In genomic region chr2:162062559-162062958, GRCh38 we compare ENCODE assay signal across 12 cellular contexts. TPM values are rescaled to one million over a fixed set of nuclear protein-coding genes. Genes with fewer than 3 reads are reported as not detected.
DNase-seq lines count a peak whose midpoint lies in the region; ATAC-seq, FAIRE-seq and TF ChIP-seq lines count a peak whose summit lies in the region.
"Had no signal": no experiment of that assay in that cellular context is flagged by ENCODE, and none has a peak within 500 bp of the region (broad histone marks: within the 10 kb centered on the region; RNA-seq: fewer than 3 reads in every experiment).

No MANE protein-coding gene starts in this region.

- DNase-seq in CD4-positive, alpha-beta memory T cell: no peak
- DNase-seq in GM19239 (ENCODE audit: insufficient read length, low spot score) (no peak), foreskin keratinocyte (peak in 1 of 2 donors; percentile 74), RKO (ENCODE audit: low spot score) (no peak), NCI-H187 (lab: John Stamatoyannopoulos, UW) (no peak)
- DNase-seq: PC-9; stimulated activated CD4-positive, alpha-beta T cell treated with anti-CD3 and anti-CD28 coated beads, Interleukin-4, amount 100 ng/mL, for 4 hours had no signal

- H2AFZ ChIP-seq in OCI-LY3 (ENCODE audit: low read depth, low read length): no peak overlapping the region
- H2AFZ ChIP-seq: PC-9 had no signal

- peak; percentile 33 for FAIRE-seq in GM19239 (lab: Jason Lieb, UNC)

- peaks cover 7% of the 10 kb centered on the region; the same call in 1 of the 2 replicates for H3K79me2 ChIP-seq in OCI-LY3 (ENCODE audit: low read length)

- peaks cover 71% of the 10 kb centered on the region for H3K4me1 ChIP-seq in CD4-positive, alpha-beta memory T cell (ENCODE audit: insufficient read depth, low read length)
- H3K4me1 ChIP-seq in OCI-LY3 (ENCODE audit: low read length) (peaks cover 59% of the 10 kb centered on the region), foreskin keratinocyte (no peaks in the 10 kb centered on the region)
- H3K4me1 ChIP-seq: gastroesophageal sphincter, right atrium auricular region had no signal

- CTCF ChIA-PET in CD4-positive, alpha-beta memory T cell (lab: Charles Lee; ENCODE audit: partially characterized antibody): interaction anchor here (0.9 to 1.6 kb wide), 3 partner anchors 11 to 55 kb away, joined by 3 to 4 read pairs (median 3); partner anchors contain the start of gene DPP4

- no peaks in the 10 kb centered on the region for H3K9me3 ChIP-seq in CD4-positive, alpha-beta memory T cell (ENCODE audit: control insufficient read depth in 1 of 2, low read length in 2 of 2)
- H3K9me3 ChIP-seq in OCI-LY3 (ENCODE audit: insufficient read depth, low read length): peaks cover 1% of the 10 kb centered on the region; the same call in 1 of the 2 replicates

- POLR2A ChIA-PET in CD4-positive, alpha-beta memory T cell (lab: Charles Lee; ENCODE audit: partially characterized antibody): interaction anchor here (1.6 to 8.4 kb wide), 3 partner anchors 10 to 110 kb away, joined by 3 to 114 read pairs (median 33); partner anchors contain the start of gene DPP4

- H3K27ac ChIP-seq in CD4-positive, alpha-beta memory T cell (ENCODE audit: low read depth, low read length): peak overlapping the region; percentile 56
- H3K27ac ChIP-seq in OCI-LY3 (ENCODE audit: low read length) (peak overlapping the region; percentile 11; the same call in 1 of the 2 replicates), foreskin keratinocyte (no peak overlapping the region)
- H3K27ac ChIP-seq: gastroesophageal sphincter, PC-9, right atrium auricular region had no signal

- ATAC-seq in foreskin keratinocyte (peak; percentile 63), HG02938 (IDR thresholded peaks at IDR 0.05; ENCODE audit: unreplicated experiment) (no peak), SK-N-SH treated with all-trans-retinoic acid at 6 μM for 48 hours (no peak)
- ATAC-seq: gastroesophageal sphincter had no signal

- peaks cover 0 to 2% (median 0%) of the 10 kb centered on the region in 8 donors for H3K9me3 Mint-ChIP-seq in CD4-positive, alpha-beta memory T cell

- H3K36me3 ChIP-seq in CD4-positive, alpha-beta memory T cell (ENCODE audit: insufficient read depth, low read length): no peaks in the 10 kb centered on the region
- peaks cover 9% of the 10 kb centered on the region for H3K36me3 ChIP-seq in OCI-LY3 (replicated peaks; ENCODE audit: low read depth, low read length)
- H3K36me3 ChIP-seq: gastroesophageal sphincter, right atrium auricular region had no signal

- TF ChIP-seq CTCF in OCI-LY3 (IDR thresholded peaks at IDR 0.05; ENCODE audit: low read depth, low read length): no peak
- TF ChIP-seq CTCF in foreskin keratinocyte (conservative IDR thresholded peaks at IDR 0.05): no peak

- H3K27ac Mint-ChIP-seq in CD4-positive, alpha-beta memory T cell: peak overlapping the region; percentile 86 to 97 (median 96)

- intact Hi-C loops in CD4-positive, alpha-beta memory T cell (cut with micrococcal nuclease): no loop called here

- H3K4me3 ChIP-seq in CD4-positive, alpha-beta memory T cell (ENCODE audit: low read length in 2 of 2): no peak overlapping the region
- H3K4me3 ChIP-seq in OCI-LY3 (ENCODE audit: low read length): no peak overlapping the region
- H3K4me3 ChIP-seq: gastroesophageal sphincter, PC-9, right atrium auricular region had no signal

- peaks cover 54 to 93% (median 76%) of the 10 kb centered on the region in 4 donors for H3K4me1 Mint-ChIP-seq in CD4-positive, alpha-beta memory T cell

- no peaks in the 10 kb centered on the region for H3K27me3 ChIP-seq in CD4-positive, alpha-beta memory T cell (ENCODE audit: insufficient read depth, low read length)
- H3K27me3 ChIP-seq in OCI-LY3 (ENCODE audit: low read depth, low read length) (no peaks in the 10 kb centered on the region), foreskin keratinocyte (no peaks in the 10 kb centered on the region)
- H3K27me3 ChIP-seq: gastroesophageal sphincter, right atrium auricular region had no signal

- H3K36me3 Mint-ChIP-seq in CD4-positive, alpha-beta memory T cell: peaks cover 13 to 21% of the 10 kb centered on the region in 2 donors

- peak overlapping the region in 7 of 8 donors; percentile 77 to 90 (median 86) for H3K4me3 Mint-ChIP-seq in CD4-positive, alpha-beta memory T cell

- H3K9ac ChIP-seq in OCI-LY3 (ENCODE audit: low read length): no peak overlapping the region

- no peaks in the 10 kb centered on the region for H4K20me1 ChIP-seq in OCI-LY3 (ENCODE audit: insufficient read depth, low read length)

- peak overlapping the region; percentile 57 for H3K4me2 ChIP-seq in OCI-LY3 (ENCODE audit: low read length)
- H3K4me2 ChIP-seq: PC-9 had no signal

- no peaks in the 10 kb centered on the region for H3K27me3 Mint-ChIP-seq in CD4-positive, alpha-beta memory T cell

TF ChIP-seq in SK-N-SH treated with all-trans-retinoic acid at 6 μM for 48 hours, 23 proteins besides CTCF, POLR2A, EP300 and RAD21:
- TF ChIP-seq ISL1 (CRISPR knock-in tag; IDR thresholded peaks at IDR 0.05) (no peak), ZNF70 (CRISPR knock-in tag; IDR thresholded peaks at IDR 0.05) (no peak), ZNF8 (CRISPR knock-in tag; IDR thresholded peaks at IDR 0.05) (no peak), TOX (CRISPR knock-in tag; IDR thresholded peaks at IDR 0.05; ENCODE audit: borderline replicate concordance) (no peak), CSDC2 (CRISPR knock-in tag; IDR thresholded peaks at IDR 0.05) (no peak), GLIS3 (CRISPR knock-in tag; IDR thresholded peaks at IDR 0.05) (no peak), ZFP3 (CRISPR knock-in tag; IDR thresholded peaks at IDR 0.05) (no peak)

RNA-seq across cellular contexts. Expression of gene DPP4, which starts 11.5 kb away (rescaled TPM):
- total RNA-seq in CD4-positive, alpha-beta memory T cell: 10 to 100 TPM; 38.5 to 40.2 TPM
- 100 to 1,000 TPM; 105 to 124 TPM for polyA plus RNA-seq in CD4-positive, alpha-beta memory T cell
- total RNA-seq in foreskin keratinocyte: 0.99 and 2.8 TPM in 2 replicates
- polyA plus RNA-seq in foreskin keratinocyte: 0.43 and 1.00 TPM in 2 replicates

Comparison
In these comparisons a context has a peak if more than half of its experiments do, and no peak if none do; other contexts are left out.
1. RNA of gene DPP4, which starts 11.5 kb away (total RNA-seq): 38.5 to 40.2 TPM in CD4-positive, alpha-beta memory T cell; 0.99 to 2.8 TPM in foreskin keratinocyte; every median in the first group is over 10 times any median in the second.